ENCODE assay signal across 8 cellular contexts in genomic region chr19:38318595-38319142, GRCh38. TPM values are rescaled to one million over a fixed set of nuclear protein-coding genes. Genes with fewer than 3 reads are reported as not detected.
DNase-seq lines count a peak whose midpoint lies in the region; TF ChIP-seq lines count a peak whose summit lies in the region.
"Had no signal": no experiment of that assay in that cellular context is flagged by ENCODE, and none has a peak within 500 bp of the region (broad histone marks: within the 10 kb centered on the region; RNA-seq: fewer than 3 reads in every experiment).

No MANE protein-coding gene starts in this region.

- no peak overlapping the region for H2AFZ ChIP-seq in OCI-LY7 (ENCODE audit: low read length)

- POLR2A ChIA-PET in OCI-LY7 (lab: Charles Lee), result interaction anchor here (0.6 to 1.3 kb wide), 2 partner anchors 50 to 75 kb away, joined by 4 to 5 read pairs; no protein-coding TSS in a partner anchor

- peak overlapping the region; percentile 81 for H3K4me2 ChIP-seq in DOHH2 (ENCODE audit: low read length)
- H3K4me2 ChIP-seq in OCI-LY7 (ENCODE audit: low read length), result peak overlapping the region; percentile 76

- H4K20me1 ChIP-seq in DOHH2 (ENCODE audit: control insufficient read depth, insufficient read depth, low read depth, low read length) (no peaks in the 10 kb centered on the region), OCI-LY7 (ENCODE audit: insufficient read depth, low read length) (no peaks in the 10 kb centered on the region)

- H3K9me3 ChIP-seq in DOHH2 (ENCODE audit: control insufficient read depth, insufficient read depth, low read length), result no peaks in the 10 kb centered on the region
- H3K9me3 ChIP-seq in OCI-LY7 (ENCODE audit: low read length), result no peaks in the 10 kb centered on the region
- no peaks in the 10 kb centered on the region for H3K9me3 ChIP-seq in neutrophil

- BruUV-seq in OCI-LY7 (replicated peaks; lab: Mats Ljungman, UMichigan), result no TSS peak

- peak overlapping the region; percentile 78 for H3K4me3 ChIP-seq in DOHH2 (ENCODE audit: low read length)
- H3K4me3 ChIP-seq in OCI-LY7 (ENCODE audit: low read depth, low read length, poor library complexity, severe bottlenecking), result no peak overlapping the region
- peak overlapping the region; percentile 82 for H3K4me3 ChIP-seq in epithelial cell of esophagus (ENCODE audit: low read length)
- H3K4me3 ChIP-seq in neutrophil (ENCODE audit: low read depth in 1 of 2, low read length in 1 of 2), result peak overlapping the region; percentile 80 to 89

- H3K27me3 ChIP-seq in DOHH2 (ENCODE audit: control insufficient read depth, low read length) (no peaks in the 10 kb centered on the region), neutrophil (no peaks in the 10 kb centered on the region)

- H3K79me2 ChIP-seq in DOHH2 (ENCODE audit: control insufficient read depth, low read length), result peaks cover 20% of the 10 kb centered on the region
- peaks cover 9% of the 10 kb centered on the region; the same call in 1 of the 2 replicates for H3K79me2 ChIP-seq in OCI-LY7 (ENCODE audit: insufficient read depth, low read depth, low read length)

- no peak for DNase-seq in OCI-LY7 (ENCODE audit: low spot score)
- DNase-seq in epithelial cell of esophagus (ENCODE audit: low read depth), result peak; percentile 75
- no peak for DNase-seq in GM19238 (ENCODE audit: insufficient read length, low spot score)
- no peak for DNase-seq in cerebellum (ENCODE audit: low spot score)
- DNase-seq in amniotic stem cell (lab: John Stamatoyannopoulos, UW), result no peak

- H3K9me2 ChIP-seq in DOHH2 (replicated peaks; ENCODE audit: control insufficient read depth, low read length) (no peaks in the 10 kb centered on the region), OCI-LY7 (ENCODE audit: insufficient read depth, low read length) (no peaks in the 10 kb centered on the region)

- H3K27ac ChIP-seq in DOHH2 (ENCODE audit: low read depth, low read length) (no peak overlapping the region), OCI-LY7 (ENCODE audit: low read depth, low read length, poor library complexity, severe bottlenecking) (no peak overlapping the region), neutrophil (peak overlapping the region; percentile 97)

- no peak for TF ChIP-seq CTCF in DOHH2 (IDR thresholded peaks at IDR 0.05; ENCODE audit: low read depth, low read length, poor library complexity, severe bottlenecking)
- no peak for TF ChIP-seq CTCF in OCI-LY7 (conservative IDR thresholded peaks at IDR 0.05; ENCODE audit: low read length)
- no peak for TF ChIP-seq CTCF in epithelial cell of esophagus (IDR thresholded peaks at IDR 0.05; ENCODE audit: insufficient read depth, low read depth, low read length, missing control alignments)
- TF ChIP-seq CTCF in neutrophil (IDR thresholded peaks at IDR 0.05), result no peak

- intact Hi-C loops in OCI-LY7 (cut with micrococcal nuclease; ENCODE audit: unreplicated experiment), result loop anchor here (5.0 to 10.0 kb wide), 2 partner anchors 421 to 1104 kb away; partner anchors contain the start of genes ZNF383 and ZNF585B

- H3K4me1 ChIP-seq in DOHH2 (ENCODE audit: control insufficient read depth, low read length) (peaks cover 48% of the 10 kb centered on the region), OCI-LY7 (ENCODE audit: insufficient read depth, low read length, poor library complexity, severe bottlenecking) (peaks cover 22% of the 10 kb centered on the region), neutrophil (ENCODE audit: control insufficient read depth in 1 of 2, insufficient read depth in 1 of 2, low read depth in 1 of 2, low read length in 1 of 2) (peaks cover 61 to 69% of the 10 kb centered on the region in 2 experiments)

- H3F3A ChIP-seq in DOHH2 (ENCODE audit: control insufficient read depth, insufficient read depth), result peaks cover 9% of the 10 kb centered on the region

- CTCF ChIA-PET in OCI-LY7 (lab: Charles Lee; ENCODE audit: unreplicated experiment), result no interaction called here

- no peaks in the 10 kb centered on the region for H3K36me3 ChIP-seq in DOHH2 (ENCODE audit: control insufficient read depth, low read length)
- no peaks in the 10 kb centered on the region for H3K36me3 ChIP-seq in OCI-LY7 (ENCODE audit: insufficient read depth, low read length)
- no peaks in the 10 kb centered on the region for H3K36me3 ChIP-seq in neutrophil

RNA-seq across cellular contexts. Expression of gene KCNK6, which starts 1.0 kb away (rescaled TPM):
- 1.7 and 1.8 TPM in 2 replicates for total RNA-seq in OCI-LY7 (2014; rRNA removed; shearing (Covaris generic))
- 5.4 and 6.9 TPM in 2 replicates for total RNA-seq in OCI-LY7 (2022)
- total RNA-seq in cerebellum, result 1.7 TPM

RNA-seq across cellular contexts. Expression of gene YIF1B, which starts 2.9 kb away (rescaled TPM):
- total RNA-seq in OCI-LY7 (2014; rRNA removed; shearing (Covaris generic)), result 44.3 and 68.3 TPM in 2 replicates
- total RNA-seq in OCI-LY7 (2022) (59.3 and 64.3 TPM in 2 replicates), cerebellum (25.5 TPM)

RNA-seq across cellular contexts. Expression of gene C19orf33, which starts 14.6 kb away (rescaled TPM):
- total RNA-seq in OCI-LY7 (2014; rRNA removed; shearing (Covaris generic)), result not detected in 2 replicates
- total RNA-seq in OCI-LY7 (2022), result not detected in 2 replicates
- not detected for total RNA-seq in cerebellum
- total RNA-seq: activated CD8-positive, alpha-beta memory T cell treated with anti-CD3 and anti-CD28 coated beads for 36 hours had no signal

RNA-seq across cellular contexts. Expression of gene CATSPERG, which starts 17.0 kb away (rescaled TPM):
- 1.9 and 4.3 TPM in 2 replicates for total RNA-seq in OCI-LY7 (2014; rRNA removed; shearing (Covaris generic))
- total RNA-seq in OCI-LY7 (2022) (8.3 and 9.4 TPM in 2 replicates), cerebellum (27.9 TPM)

RNA-seq across cellular contexts. Expression of gene SPINT2, which starts 54.3 kb away (rescaled TPM):
- total RNA-seq in OCI-LY7 (2014; rRNA removed; shearing (Covaris generic)), result 36.7 and 59.5 TPM in 2 replicates
- total RNA-seq in OCI-LY7 (2022) (77.2 and 82.2 TPM in 2 replicates), cerebellum (53.1 TPM)
